In genomic region chr1:214234635-214235025, GRCh38 we compare ENCODE assay signal across 18 cellular contexts. TPM values are rescaled to one million over a fixed set of nuclear protein-coding genes. Genes with fewer than 3 reads are reported as not detected.
DNase-seq lines count a peak whose midpoint lies in the region; ATAC-seq and TF ChIP-seq lines count a peak whose summit lies in the region.
"Had no signal": no experiment of that assay in that cellular context is flagged by ENCODE, and none has a peak within 500 bp of the region (broad histone marks: within the 10 kb centered on the region; RNA-seq: fewer than 3 reads in every experiment).

No MANE protein-coding gene starts in this region.

- H3K4me1 ChIP-seq in osteoblast (ENCODE audit: insufficient read depth, low read length): no peaks in the 10 kb centered on the region
- H3K4me1 ChIP-seq in tibial nerve: no peaks in the 10 kb centered on the region
- H3K4me1 ChIP-seq: breast epithelium, uterus had no signal

- TF ChIP-seq CTCF in osteoblast (IDR thresholded peaks at IDR 0.05; ENCODE audit: extremely low read depth, low read depth, low read length): no peak
- TF ChIP-seq CTCF in tibial nerve (IDR thresholded peaks at IDR 0.05): no peak

- H3K27ac ChIP-seq in osteoblast (ENCODE audit: low read depth, low read length): no peak overlapping the region
- no peak overlapping the region for H3K27ac ChIP-seq in tibial nerve
- H3K27ac ChIP-seq: breast epithelium, gastrocnemius medialis, uterus had no signal

- ATAC-seq in GM18505 (IDR thresholded peaks at IDR 0.05; ENCODE audit: unreplicated experiment): no peak
- ATAC-seq: GM23338, HepG2, sciatic nerve had no signal

- WGBS in tibial nerve, 2 donors: 66 to 74% methylated on average over 3 of the region's 3 CpGs

- H3K4me3 ChIP-seq in osteoblast (ENCODE audit: insufficient read depth, low read length): no peak overlapping the region
- H3K4me3 ChIP-seq in tibial nerve: no peak overlapping the region
- H3K4me3 ChIP-seq: breast epithelium, gastrocnemius medialis, GM23338, uterus had no signal

- H3K36me3 ChIP-seq in osteoblast (ENCODE audit: insufficient read depth, low read length) (no peaks in the 10 kb centered on the region), tibial nerve (no peaks in the 10 kb centered on the region)
- H3K36me3 ChIP-seq: breast epithelium, gastrocnemius medialis, uterus had no signal

- H3K27me3 ChIP-seq in osteoblast (ENCODE audit: insufficient read depth, low read length) (peaks cover 6% of the 10 kb centered on the region), tibial nerve (peaks cover 0 to 4% of the 10 kb centered on the region in 2 donors)
- H3K27me3 ChIP-seq: breast epithelium, gastrocnemius medialis, uterus had no signal

- TF ChIP-seq POLR2A in GM18505 (IDR thresholded peaks at IDR 0.05; ENCODE audit: borderline replicate concordance, extremely low read depth, insufficient read depth, insufficient read length) (no peak), tibial nerve (IDR thresholded peaks at IDR 0.05) (no peak)

- H2AFZ ChIP-seq in osteoblast (ENCODE audit: low read length): no peak overlapping the region
- H2AFZ ChIP-seq: GM23338 had no signal

- no peaks in the 10 kb centered on the region for H4K20me1 ChIP-seq in osteoblast (ENCODE audit: insufficient read depth, low read length)

- TF ChIP-seq EP300 in tibial nerve (IDR thresholded peaks at IDR 0.05): no peak

- H3K4me2 ChIP-seq in osteoblast (ENCODE audit: insufficient read depth, low read length): peak overlapping the region; percentile 21
- H3K4me2 ChIP-seq: GM23338 had no signal

- no peaks in the 10 kb centered on the region for H3K79me2 ChIP-seq in osteoblast (ENCODE audit: insufficient read depth, low read length)

- H3K9me3 ChIP-seq in osteoblast (ENCODE audit: low read depth, low read length) (no peaks in the 10 kb centered on the region), tibial nerve (no peaks in the 10 kb centered on the region)
- H3K9me3 ChIP-seq: breast epithelium, gastrocnemius medialis, uterus had no signal

- DNase-seq in NCI-H146 treated with DMSO at 0.1 percent for 48 hours (lab: John Stamatoyannopoulos, UW; ENCODE audit: unreplicated experiment) (peak; percentile 83), NCI-H146 (lab: John Stamatoyannopoulos, UW) (no peak), NCI-H1436 treated with DMSO at 0.1 percent for 48 hours (lab: John Stamatoyannopoulos, UW) (peak; percentile 97), RPMI7951 (ENCODE audit: low read depth) (peak; percentile 8), osteoblast (ENCODE audit: insufficient read length, low spot score, missing footprints) (no peak), NCI-H1694 treated with DMSO at 0.1 percent for 48 hours (lab: John Stamatoyannopoulos, UW) (no peak), tibial nerve (ENCODE audit: low spot score in 2 of 2) (no peak)
- DNase-seq: activated naive CD4-positive, alpha-beta T cell treated with anti-CD3 and anti-CD28 coated beads for 36 hours; effector CD8-positive, alpha-beta T cell; gastrocnemius medialis; immature natural killer cell; stimulated activated naive CD4-positive, alpha-beta T cell; uterus had no signal

RNA-seq across cellular contexts. Expression of gene SMYD2, which starts 46.3 kb away (rescaled TPM):
- total RNA-seq in RPMI7951 (2014; rRNA removed; shearing (Covaris generic)): 75.5 and 82.2 TPM in 2 replicates
- 39.4 and 39.8 TPM in 2 replicates for total RNA-seq in osteoblast
- total RNA-seq in tibial nerve: 10 to 100 TPM; 10.5 to 23.7 (median 15.0) TPM

Comparison
In these comparisons a context has a peak if more than half of its experiments do, and no peak if none do; other contexts are left out.
1. DNase-seq: peak in NCI-H146 treated with DMSO at 0.1 percent for 48 hours (single experiment), NCI-H1436 treated with DMSO at 0.1 percent for 48 hours (single experiment) and RPMI7951 (single experiment); none in NCI-H146 (single experiment), osteoblast (single experiment), NCI-H1694 treated with DMSO at 0.1 percent for 48 hours (single experiment) and tibial nerve (0 of 2).